ENCODE assay signal across 32 cellular contexts in the genomic region with DNA sequence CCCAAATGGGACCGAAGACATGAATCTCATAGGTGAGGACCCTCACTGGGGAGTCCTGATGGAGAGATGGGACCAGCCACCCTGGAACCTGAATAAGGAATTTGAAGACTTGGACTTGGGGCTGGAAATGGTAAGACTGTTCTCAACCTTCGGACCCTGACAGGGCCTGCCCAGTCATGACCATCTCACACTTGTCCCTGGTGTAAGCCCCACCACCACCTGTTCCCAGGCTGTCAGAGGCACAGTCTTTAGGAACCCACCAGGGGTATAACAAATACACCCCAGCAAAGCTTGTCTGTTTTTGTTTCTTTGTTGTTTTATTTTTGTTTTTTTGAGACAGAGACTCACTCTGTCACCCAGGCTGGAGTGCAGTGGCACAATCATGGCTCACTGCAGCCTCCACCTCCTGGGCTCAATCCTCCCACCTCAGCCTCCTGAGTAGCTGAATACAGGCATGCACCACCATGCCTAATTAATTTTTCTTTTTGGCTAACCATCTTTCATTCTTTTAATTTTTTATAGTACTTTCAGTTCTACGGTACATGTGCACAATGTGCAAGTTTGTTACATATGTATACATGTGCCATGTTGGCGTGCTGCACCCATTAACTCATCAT.
"Had no signal": no experiment of that assay in that cellular context is flagged by ENCODE, and none has a peak within 500 bp of the region (broad histone marks: within the 10 kb centered on the region; RNA-seq: fewer than 3 reads in every experiment).

No MANE protein-coding gene starts in this region.

- H3K36me3 ChIP-seq: ascending aorta, cardiac muscle cell had no signal

- H3K4me3 ChIP-seq: ascending aorta, cardiac muscle cell had no signal

- ATAC-seq: activated CD8-positive, alpha-beta T cell treated with anti-CD3 and anti-CD28 coated beads for 36 hours; activated naive CD8-positive, alpha-beta T cell treated with anti-CD3 and anti-CD28 coated beads, Interleukin-2, amount 50 U/mL, for 24 hours; activated T-cell treated with anti-CD3 and anti-CD28 coated beads, Interleukin-2, amount 50 U/mL, for 4 hours; activated T-cell treated with anti-CD3 and anti-CD28 coated beads, Interleukin-2, amount 50 U/mL, for 72 hours; activated T-helper 17 cell treated with anti-CD3 and anti-CD28 coated beads, Interleukin-2, amount 50 U/mL, for 72 hours had no signal

- FAIRE-seq: bronchial epithelial cell, TTC549 had no signal

- H3K9me3 ChIP-seq: ascending aorta had no signal

- H3K27me3 ChIP-seq: ascending aorta, cardiac muscle cell had no signal

- H3K27ac ChIP-seq: ascending aorta, cardiac muscle cell, VCaP had no signal

- DNase-seq: activated B cell treated with CpG ODN at 0.5 μM for 24 hours; activated CD4-positive, alpha-beta memory T cell treated with anti-CD3 and anti-CD28 coated beads for 36 hours; activated CD4-positive, alpha-beta T cell treated with anti-CD3 and anti-CD28 coated beads for 4 hours; activated CD4-positive, alpha-beta T cell treated with anti-CD3 and anti-CD28 coated beads, Interleukin-2, amount 10 ng/mL, durations not matched to agents 24 days and 14 days; activated CD4-positive, alpha-beta T cell treated with anti-CD3 and anti-CD28 coated beads, Interleukin-2, amount 50 U/mL, for 1 hour; activated CD4-positive, alpha-beta T cell treated with anti-CD3 and anti-CD28 coated beads, Interleukin-2, amount 50 U/mL, for 4 hours; activated CD4-positive, CD25-positive, alpha-beta regulatory T cell treated with anti-CD3 and anti-CD28 coated beads, Interleukin-2, amount 50 U/mL, for 72 hours; activated CD8-positive, alpha-beta memory T cell treated with anti-CD3 and anti-CD28 coated beads, Interleukin-2, amount 50 U/mL, for 4 hours; activated CD8-positive, alpha-beta T cell treated with anti-CD3 and anti-CD28 coated beads for 36 hours; activated effector memory CD4-positive, alpha-beta T cell treated with anti-CD3 and anti-CD28 coated beads, Interleukin-2, amount 50 U/mL, for 16 hours; activated gamma-delta T cell treated with Interleukin-2 at 50 U/mL for 16 hours; activated naive CD4-positive, alpha-beta T cell; activated naive CD4-positive, alpha-beta T cell treated with anti-CD3 and anti-CD28 coated beads, Interleukin-2, amount 10 ng/mL, durations not matched to agents 7 days and 5 days; activated naive CD8-positive, alpha-beta T cell treated with anti-CD3 and anti-CD28 coated beads, Interleukin-2, amount 10 ng/mL, durations not matched to agents 7 days and 5 days; activated naive CD8-positive, alpha-beta T cell treated with anti-CD3 and anti-CD28 coated beads, Interleukin-2, amount 50 U/mL, for 24 hours; activated T-cell treated with anti-CD3 and anti-CD28 coated beads for 4 hours; activated T-cell treated with anti-CD3 and anti-CD28 coated beads, Interleukin-2, amount 50 U/mL, for 1 hour; activated T-cell treated with anti-CD3 and anti-CD28 coated beads, Interleukin-2, amount 50 U/mL, for 4 hours; activated T-cell treated with anti-CD3 and anti-CD28 coated beads, Interleukin-2, amount 50 U/mL, for 72 hours; amygdala; anterior cingulate cortex; caudate nucleus; cerebellar nuclear complex; T-helper 1 cell; T-helper 2 cell; T-helper 9 cell had no signal
